Comparison of ENCODE assay signal across 16 cellular contexts in genomic region chr14:51327376-51327775, GRCh38.
DNase-seq lines count a peak whose midpoint lies in the region; ATAC-seq and TF ChIP-seq lines count a peak whose summit lies in the region.
"Had no signal": no experiment of that assay in that cellular context is flagged by ENCODE, and none has a peak within 500 bp of the region (broad histone marks: within the 10 kb centered on the region; RNA-seq: fewer than 3 reads in every experiment).

No MANE protein-coding gene starts in this region.

- no peak for TF ChIP-seq POLR2A in suprapubic skin (IDR thresholded peaks at IDR 0.05)

- peaks cover 17% of the 10 kb centered on the region for H3K4me1 Mint-ChIP-seq in activated T-cell treated with anti-CD3 and anti-CD28 coated beads, Interleukin-2, amount 50 U/mL, for 72 hours (ENCODE audit: low read depth)
- peaks cover 1% of the 10 kb centered on the region for H3K4me1 Mint-ChIP-seq in activated T-cell treated with anti-CD3 and anti-CD28 coated beads, Interleukin-2, amount 50 U/mL, for 4 hours (ENCODE audit: low read depth)
- H3K4me1 Mint-ChIP-seq: central memory CD8-positive, alpha-beta T cell; immature natural killer cell had no signal

- H3K4me3 ChIP-seq in cardiac fibroblast (replicated peaks in 1 of 2; ENCODE audit: low read depth in 2 of 2, low read length in 2 of 2) (no peak overlapping the region), left lung (no peak overlapping the region), suprapubic skin (no peak overlapping the region)
- H3K4me3 ChIP-seq: thyroid gland had no signal

- intact Hi-C loops in left lung (cut with DNase I), result no loop called here

- no peak overlapping the region for H3K4me3 Mint-ChIP-seq in activated T-cell treated with anti-CD3 and anti-CD28 coated beads, Interleukin-2, amount 50 U/mL, for 72 hours
- no peak overlapping the region for H3K4me3 Mint-ChIP-seq in activated T-cell treated with anti-CD3 and anti-CD28 coated beads, Interleukin-2, amount 50 U/mL, for 4 hours
- H3K4me3 Mint-ChIP-seq: central memory CD8-positive, alpha-beta T cell; immature natural killer cell; natural killer cell treated with Interleukin-12 subunit alpha and Interleukin-12 subunit beta and Interleukin-15 and Interleukin-18, amount 100 ng/mL, for 72 hours had no signal

- H3K9me3 Mint-ChIP-seq in activated T-cell treated with anti-CD3 and anti-CD28 coated beads, Interleukin-2, amount 50 U/mL, for 72 hours, result no peaks in the 10 kb centered on the region
- no peaks in the 10 kb centered on the region for H3K9me3 Mint-ChIP-seq in activated T-cell treated with anti-CD3 and anti-CD28 coated beads, Interleukin-2, amount 50 U/mL, for 4 hours
- H3K9me3 Mint-ChIP-seq: central memory CD8-positive, alpha-beta T cell; natural killer cell treated with Interleukin-12 subunit alpha and Interleukin-12 subunit beta and Interleukin-15 and Interleukin-18, amount 100 ng/mL, for 72 hours had no signal

- 61% methylated on average over 1 of the region's 1 CpG for WGBS in suprapubic skin

- peaks cover 36% of the 10 kb centered on the region for H3K27me3 Mint-ChIP-seq in activated T-cell treated with anti-CD3 and anti-CD28 coated beads, Interleukin-2, amount 50 U/mL, for 72 hours (ENCODE audit: low read depth)
- H3K27me3 Mint-ChIP-seq in activated T-cell treated with anti-CD3 and anti-CD28 coated beads, Interleukin-2, amount 50 U/mL, for 4 hours (ENCODE audit: low read depth), result peaks cover 41% of the 10 kb centered on the region

- no peak for DNase-seq in activated T-cell treated with anti-CD3 and anti-CD28 coated beads, Interleukin-2, amount 50 U/mL, for 72 hours
- no peak for DNase-seq in activated T-cell treated with anti-CD3 and anti-CD28 coated beads, Interleukin-2, amount 50 U/mL, for 4 hours
- DNase-seq in cardiac fibroblast (ENCODE audit: low read depth in 2 of 2), result peak; percentile 47 to 59
- DNase-seq in left lung, result no peak
- DNase-seq in suprapubic skin (ENCODE audit: low spot score in 2 of 2), result no peak
- DNase-seq in NCI-H510A (lab: John Stamatoyannopoulos, UW), result no peak
- DNase-seq: 8988T, immature natural killer cell, NCI-H2029, NCI-H774, T-helper 9 cell had no signal

- H3K27me3 ChIP-seq in left lung (no peaks in the 10 kb centered on the region), suprapubic skin (no peaks in the 10 kb centered on the region)
- H3K27me3 ChIP-seq: thyroid gland had no signal

- H3K9me3 ChIP-seq in left lung, result no peaks in the 10 kb centered on the region
- no peaks in the 10 kb centered on the region for H3K9me3 ChIP-seq in suprapubic skin
- H3K9me3 ChIP-seq: thyroid gland had no signal

- no peak for ATAC-seq in activated T-cell treated with anti-CD3 and anti-CD28 coated beads, Interleukin-2, amount 50 U/mL, for 72 hours (replicated peaks in 1 of 2)
- ATAC-seq in activated T-cell treated with anti-CD3 and anti-CD28 coated beads, Interleukin-2, amount 50 U/mL, for 4 hours, result no peak
- ATAC-seq in left lung, result peak; percentile 27
- no peak for ATAC-seq in activated CD4-positive, CD25-positive, alpha-beta regulatory T cell treated with anti-CD3 and anti-CD28 coated beads, Interleukin-2, amount 50 U/mL, for 24 hours
- no peak for ATAC-seq in HG03432 (IDR thresholded peaks at IDR 0.05; ENCODE audit: unreplicated experiment)
- ATAC-seq: natural killer cell treated with Interleukin-12 subunit alpha and Interleukin-12 subunit beta and Interleukin-15 and Interleukin-18, amount 100 ng/mL, for 72 hours had no signal

- no peak for TF ChIP-seq EP300 in suprapubic skin (IDR thresholded peaks at IDR 0.05)

- TF ChIP-seq CTCF in cardiac fibroblast (IDR thresholded peaks at IDR 0.05; ENCODE audit: low read depth, low read length), result no peak
- TF ChIP-seq CTCF in left lung (IDR thresholded peaks at IDR 0.05), result no peak
- no peak for TF ChIP-seq CTCF in suprapubic skin (IDR thresholded peaks at IDR 0.05)

- H3K27ac Mint-ChIP-seq in activated T-cell treated with anti-CD3 and anti-CD28 coated beads, Interleukin-2, amount 50 U/mL, for 72 hours, result peak overlapping the region; percentile 52
- H3K27ac Mint-ChIP-seq: immature natural killer cell; natural killer cell treated with Interleukin-12 subunit alpha and Interleukin-12 subunit beta and Interleukin-15 and Interleukin-18, amount 100 ng/mL, for 72 hours had no signal

- H3K4me1 ChIP-seq in left lung (peaks cover 0 to 5% of the 10 kb centered on the region in 2 donors), suprapubic skin (peaks cover 31% of the 10 kb centered on the region)

- no peaks in the 10 kb centered on the region for H3K36me3 Mint-ChIP-seq in activated T-cell treated with anti-CD3 and anti-CD28 coated beads, Interleukin-2, amount 50 U/mL, for 72 hours (ENCODE audit: insufficient read depth in 2 of 2)
- H3K36me3 Mint-ChIP-seq in activated T-cell treated with anti-CD3 and anti-CD28 coated beads, Interleukin-2, amount 50 U/mL, for 4 hours (ENCODE audit: insufficient read depth), result no peaks in the 10 kb centered on the region
- H3K36me3 Mint-ChIP-seq: immature natural killer cell; natural killer cell treated with Interleukin-12 subunit alpha and Interleukin-12 subunit beta and Interleukin-15 and Interleukin-18, amount 100 ng/mL, for 72 hours had no signal

- peak overlapping the region in 1 of 2 donors; percentile 66 for H3K27ac ChIP-seq in left lung
- H3K27ac ChIP-seq in suprapubic skin, result peak overlapping the region; percentile 79

- H3K36me3 ChIP-seq in left lung, result no peaks in the 10 kb centered on the region
- H3K36me3 ChIP-seq in suprapubic skin, result no peaks in the 10 kb centered on the region
- H3K36me3 ChIP-seq: thyroid gland had no signal

Comparison
In these comparisons a context has a peak if more than half of its experiments do, and no peak if none do; other contexts are left out.
1. DNase-seq: peak in cardiac fibroblast (2 of 2); none in activated T-cell treated with anti-CD3 and anti-CD28 coated beads, Interleukin-2, amount 50 U/mL, for 72 hours (0 of 2), activated T-cell treated with anti-CD3 and anti-CD28 coated beads, Interleukin-2, amount 50 U/mL, for 4 hours (single experiment), left lung (0 of 2), suprapubic skin (0 of 2) and NCI-H510A (single experiment).